In genomic region chr19:55672418-55672817, GRCh38 we compare ENCODE assay signal across 16 cellular contexts. TPM values are rescaled to one million over a fixed set of nuclear protein-coding genes. Genes with fewer than 3 reads are reported as not detected.
A peak's percentile ranks its signal among the peaks of the same experiment; 100 is the strongest.
DNase-seq lines count a peak whose midpoint lies in the region; ATAC-seq and TF ChIP-seq lines count a peak whose summit lies in the region.
"Had no signal": no experiment of that assay in that cellular context is flagged by ENCODE, and none has a peak within 500 bp of the region (broad histone marks: within the 10 kb centered on the region; RNA-seq: fewer than 3 reads in every experiment).

No MANE protein-coding gene starts in this region.

- no peaks in the 10 kb centered on the region for H3K27me3 ChIP-seq in osteoblast (ENCODE audit: insufficient read depth, low read length)

- H3K4me3 ChIP-seq in choroid plexus epithelial cell (ENCODE audit: low read depth, low read length): no peak overlapping the region
- no peak overlapping the region for H3K4me3 ChIP-seq in osteoblast (ENCODE audit: insufficient read depth, low read length)
- H3K4me3 ChIP-seq: A549 had no signal

- peaks cover 87% of the 10 kb centered on the region for H3K79me2 ChIP-seq in osteoblast (ENCODE audit: insufficient read depth, low read length)

- H3K9me3 Mint-ChIP-seq in activated T-cell treated with anti-CD3 and anti-CD28 coated beads, Interleukin-2, amount 50 U/mL, for 24 hours: no peaks in the 10 kb centered on the region
- no peaks in the 10 kb centered on the region for H3K9me3 Mint-ChIP-seq in activated T-cell treated with anti-CD3 and anti-CD28 coated beads, Interleukin-2, amount 50 U/mL, for 4 hours
- H3K9me3 Mint-ChIP-seq: activated T-helper 1 cell treated with anti-CD3 and anti-CD28 coated beads, Interleukin-12 subunit alpha, Interleukin-12 subunit beta, Interleukin-2, Interleukin-4 antibody, amounts not matched to agents 30 ng/mL and 10 ng/mL and 1 ng/mL, durations not matched to agents 14 hours and 24 hours and 36 hours had no signal

- no peak for DNase-seq in activated T-cell treated with anti-CD3 and anti-CD28 coated beads, Interleukin-2, amount 50 U/mL, for 24 hours
- DNase-seq in activated T-cell treated with anti-CD3 and anti-CD28 coated beads, Interleukin-2, amount 50 U/mL, for 4 hours: no peak
- peak; percentile 60 for DNase-seq in LHCN-M2 (ENCODE audit: low read depth)
- peak; percentile 65 for DNase-seq in choroid plexus epithelial cell (ENCODE audit: low read depth)
- DNase-seq in osteoblast (ENCODE audit: insufficient read length, low spot score, missing footprints): peak; percentile 95
- no peak for DNase-seq in NCI-H1436 (lab: John Stamatoyannopoulos, UW)
- no peak for DNase-seq in GF-D8 (lab: John Stamatoyannopoulos, UW)
- DNase-seq: activated CD4-positive, alpha-beta T cell treated with anti-CD3 and anti-CD28 coated beads for 4 hours; mammary epithelial cell; NCI-H187; NCI-H510A treated with DMSO at 0.1 percent for 48 hours; stimulated activated naive CD8-positive, alpha-beta T cell treated with anti-CD3 and anti-CD28 coated beads, Interleukin-15, Interleukin-2, amounts not matched to agents 100 U/mL and 50 U/mL, for 24 hours had no signal

- H3K4me2 ChIP-seq in osteoblast (ENCODE audit: insufficient read depth, low read length): peak overlapping the region; percentile 3
- H3K4me2 ChIP-seq: A549 had no signal

- H3K4me1 Mint-ChIP-seq in activated T-cell treated with anti-CD3 and anti-CD28 coated beads, Interleukin-2, amount 50 U/mL, for 24 hours (ENCODE audit: low read depth): peaks cover 48% of the 10 kb centered on the region
- H3K4me1 Mint-ChIP-seq in activated T-cell treated with anti-CD3 and anti-CD28 coated beads, Interleukin-2, amount 50 U/mL, for 4 hours (ENCODE audit: low read depth): peaks cover 49% of the 10 kb centered on the region

- H3K27ac ChIP-seq in osteoblast (ENCODE audit: low read depth, low read length): no peak overlapping the region
- H3K27ac ChIP-seq: parathyroid adenoma had no signal

- H3K4me3 Mint-ChIP-seq in activated T-cell treated with anti-CD3 and anti-CD28 coated beads, Interleukin-2, amount 50 U/mL, for 24 hours: no peak overlapping the region
- H3K4me3 Mint-ChIP-seq in activated T-cell treated with anti-CD3 and anti-CD28 coated beads, Interleukin-2, amount 50 U/mL, for 4 hours: no peak overlapping the region
- H3K4me3 Mint-ChIP-seq: activated T-helper 1 cell treated with anti-CD3 and anti-CD28 coated beads, Interleukin-12 subunit alpha, Interleukin-12 subunit beta, Interleukin-2, Interleukin-4 antibody, amounts not matched to agents 30 ng/mL and 10 ng/mL and 1 ng/mL, durations not matched to agents 14 hours and 24 hours and 36 hours had no signal

- H3K4me1 ChIP-seq in osteoblast (ENCODE audit: insufficient read depth, low read length): peaks cover 31% of the 10 kb centered on the region

- H3K27ac Mint-ChIP-seq in activated T-cell treated with anti-CD3 and anti-CD28 coated beads, Interleukin-2, amount 50 U/mL, for 24 hours: peak overlapping the region; percentile 79
- H3K27ac Mint-ChIP-seq: activated T-helper 1 cell treated with anti-CD3 and anti-CD28 coated beads, Interleukin-12 subunit alpha, Interleukin-12 subunit beta, Interleukin-2, Interleukin-4 antibody, amounts not matched to agents 30 ng/mL and 10 ng/mL and 1 ng/mL, durations not matched to agents 14 hours and 24 hours and 36 hours had no signal

- H2AFZ ChIP-seq in osteoblast (ENCODE audit: low read length): no peak overlapping the region
- H2AFZ ChIP-seq: parathyroid adenoma had no signal

- no peak for ATAC-seq in activated T-cell treated with anti-CD3 and anti-CD28 coated beads, Interleukin-2, amount 50 U/mL, for 4 hours
- no peak for ATAC-seq in HG02798 (IDR thresholded peaks at IDR 0.05; ENCODE audit: poor library complexity, unreplicated experiment)
- ATAC-seq: A549; stimulated activated naive CD8-positive, alpha-beta T cell treated with anti-CD3 and anti-CD28 coated beads, Interleukin-15, Interleukin-2, amounts not matched to agents 100 U/mL and 50 U/mL, for 24 hours had no signal

- TF ChIP-seq CTCF in choroid plexus epithelial cell (conservative IDR thresholded peaks at IDR 0.05; ENCODE audit: low read depth, low read length) (no peak), osteoblast (IDR thresholded peaks at IDR 0.05; ENCODE audit: extremely low read depth, low read depth, low read length) (no peak)

- no peaks in the 10 kb centered on the region for H3K27me3 Mint-ChIP-seq in activated T-cell treated with anti-CD3 and anti-CD28 coated beads, Interleukin-2, amount 50 U/mL, for 24 hours
- no peaks in the 10 kb centered on the region for H3K27me3 Mint-ChIP-seq in activated T-cell treated with anti-CD3 and anti-CD28 coated beads, Interleukin-2, amount 50 U/mL, for 4 hours (ENCODE audit: low read depth)

- peaks cover 89% of the 10 kb centered on the region for H3K36me3 Mint-ChIP-seq in activated T-cell treated with anti-CD3 and anti-CD28 coated beads, Interleukin-2, amount 50 U/mL, for 24 hours (ENCODE audit: low read depth)
- H3K36me3 Mint-ChIP-seq in activated T-cell treated with anti-CD3 and anti-CD28 coated beads, Interleukin-2, amount 50 U/mL, for 4 hours (ENCODE audit: insufficient read depth): peaks cover 30% of the 10 kb centered on the region

- no peaks in the 10 kb centered on the region for H3K9me3 ChIP-seq in osteoblast (ENCODE audit: low read depth, low read length)
- H3K9me3 ChIP-seq: A549 had no signal

- H3K36me3 ChIP-seq in osteoblast (ENCODE audit: insufficient read depth, low read length): peaks cover 35% of the 10 kb centered on the region

- peaks cover 75% of the 10 kb centered on the region for H4K20me1 ChIP-seq in osteoblast (ENCODE audit: insufficient read depth, low read length)

RNA-seq across cellular contexts. Expression of gene EPN1, which starts 2.6 kb away (rescaled TPM):
- 10 to 100 TPM; 55.0 to 61.4 (median 55.2) TPM for total RNA-seq in activated T-cell treated with anti-CD3 and anti-CD28 coated beads, Interleukin-2, amount 50 U/mL, for 4 hours
- 126 and 145 TPM in 2 replicates for total RNA-seq in LHCN-M2 (2014; rRNA removed)
- 144 TPM for polyA plus RNA-seq in LHCN-M2 (2012)
- 25.0 and 31.5 TPM in 2 replicates for total RNA-seq in osteoblast

RNA-seq across cellular contexts. Expression of gene U2AF2, which starts 17.6 kb away (rescaled TPM):
- total RNA-seq in activated T-cell treated with anti-CD3 and anti-CD28 coated beads, Interleukin-2, amount 50 U/mL, for 4 hours: 100 to 1,000 TPM; 467 to 532 (median 476) TPM
- total RNA-seq in LHCN-M2 (2014; rRNA removed) (168 and 174 TPM in 2 replicates), osteoblast (64.5 and 70.2 TPM in 2 replicates)
- 161 TPM for polyA plus RNA-seq in LHCN-M2 (2012)

RNA-seq across cellular contexts. Expression of gene CCDC106, which starts 24.4 kb away (rescaled TPM):
- 1 to 10 TPM; 3.9 to 7.8 (median 4.8) TPM for total RNA-seq in activated T-cell treated with anti-CD3 and anti-CD28 coated beads, Interleukin-2, amount 50 U/mL, for 4 hours
- total RNA-seq in LHCN-M2 (2014; rRNA removed) (14.2 and 15.3 TPM in 2 replicates), osteoblast (10.5 and 13.3 TPM in 2 replicates)
- 15.9 TPM for polyA plus RNA-seq in LHCN-M2 (2012)

RNA-seq across cellular contexts. Expression of gene ZNF581, which starts 29.0 kb away (rescaled TPM):
- total RNA-seq in activated T-cell treated with anti-CD3 and anti-CD28 coated beads, Interleukin-2, amount 50 U/mL, for 4 hours: 10 to 100 TPM; 46.2 to 54.1 (median 52.7) TPM
- total RNA-seq in LHCN-M2 (2014; rRNA removed) (11.4 and 15.4 TPM in 2 replicates), osteoblast (25.7 and 28.6 TPM in 2 replicates)
- polyA plus RNA-seq in LHCN-M2 (2012): 21.0 TPM

RNA-seq across cellular contexts. Expression of gene ZNF580, which starts 31.6 kb away (rescaled TPM):
- total RNA-seq in activated T-cell treated with anti-CD3 and anti-CD28 coated beads, Interleukin-2, amount 50 U/mL, for 4 hours: 10 to 100 TPM; 27.1 to 31.5 (median 28.5) TPM
- total RNA-seq in LHCN-M2 (2014; rRNA removed): 8.7 and 15.3 TPM in 2 replicates
- polyA plus RNA-seq in LHCN-M2 (2012): 62.5 TPM
- total RNA-seq in osteoblast: 6.5 and 8.3 TPM in 2 replicates

Comparison
In these comparisons a context has a peak if more than half of its experiments do, and no peak if none do; other contexts are left out.
1. DNase-seq: peak in LHCN-M2 (single experiment), choroid plexus epithelial cell (single experiment) and osteoblast (single experiment); none in activated T-cell treated with anti-CD3 and anti-CD28 coated beads, Interleukin-2, amount 50 U/mL, for 24 hours (single experiment), activated T-cell treated with anti-CD3 and anti-CD28 coated beads, Interleukin-2, amount 50 U/mL, for 4 hours (single experiment), NCI-H1436 (single experiment) and GF-D8 (single experiment).